In genomic region chr19:45793178-45793564, GRCh38 we compare ENCODE assay signal across 9 cellular contexts. TPM values are rescaled to one million over a fixed set of nuclear protein-coding genes. Genes with fewer than 3 reads are reported as not detected.
DNase-seq lines count a peak whose midpoint lies in the region; ATAC-seq and TF ChIP-seq lines count a peak whose summit lies in the region.
"Had no signal": no experiment of that assay in that cellular context is flagged by ENCODE, and none has a peak within 500 bp of the region (broad histone marks: within the 10 kb centered on the region; RNA-seq: fewer than 3 reads in every experiment).

No MANE protein-coding gene starts in this region.

- peak overlapping the region; percentile 61 to 93 (median 92) for H3K27ac Mint-ChIP-seq in CD4-positive, CD25-positive, alpha-beta regulatory T cell
- H3K27ac Mint-ChIP-seq in IgD-negative memory B cell (peak overlapping the region; percentile 89 to 98 (median 93)), neural progenitor cell (peak overlapping the region; percentile 95)

- intact Hi-C loops in breast epithelium (cut with DNase I; ENCODE audit: low total_unique reads) (no loop called here), posterior vena cava (cut with DNase I) (loop anchor here in 1 of 2 donors (10.0 kb wide), 1 partner anchor 78 kb away; no protein-coding TSS in a partner anchor)

- no peak for ATAC-seq in CD4-positive, CD25-positive, alpha-beta regulatory T cell (ENCODE audit: low read depth in 2 of 2)
- ATAC-seq in GM18520 (IDR thresholded peaks at IDR 0.05; ENCODE audit: unreplicated experiment) = no peak

- H3K4me2 ChIP-seq in neural progenitor cell = peak overlapping the region; percentile 46

- peak overlapping the region; percentile 86 to 90 (median 90) for H3K4me3 Mint-ChIP-seq in CD4-positive, CD25-positive, alpha-beta regulatory T cell
- peak overlapping the region; percentile 79 to 95 (median 87) for H3K4me3 Mint-ChIP-seq in IgD-negative memory B cell
- peak overlapping the region; percentile 87 for H3K4me3 Mint-ChIP-seq in neural progenitor cell

- peaks cover 3% of the 10 kb centered on the region for H3K27me3 ChIP-seq in CD4-positive, CD25-positive, alpha-beta regulatory T cell (ENCODE audit: control insufficient read depth, insufficient read depth, low read length)
- no peaks in the 10 kb centered on the region for H3K27me3 ChIP-seq in breast epithelium
- H3K27me3 ChIP-seq in neural progenitor cell = no peaks in the 10 kb centered on the region

- peaks cover 4% of the 10 kb centered on the region for H3F3A ChIP-seq in neural progenitor cell (ENCODE audit: low read depth)

- peaks cover 25% of the 10 kb centered on the region for H3K4me1 ChIP-seq in CD4-positive, CD25-positive, alpha-beta regulatory T cell (ENCODE audit: control insufficient read depth, insufficient read depth, low read length, poor library complexity, severe bottlenecking)
- peaks cover 0 to 9% of the 10 kb centered on the region in 2 donors for H3K4me1 ChIP-seq in breast epithelium
- peaks cover 9% of the 10 kb centered on the region for H3K4me1 ChIP-seq in neural progenitor cell

- no peak for DNase-seq in CD4-positive, CD25-positive, alpha-beta regulatory T cell
- DNase-seq in breast epithelium (ENCODE audit: low spot score in 2 of 2) (no peak), neural progenitor cell (ENCODE audit: low spot score) (no peak), posterior vena cava (ENCODE audit: low spot score) (no peak), iPS-NIHi7 (ENCODE audit: extremely low spot score) (no peak), COLO829 (ENCODE audit: low spot score) (no peak)

- peaks cover 6% of the 10 kb centered on the region for H3K36me3 ChIP-seq in CD4-positive, CD25-positive, alpha-beta regulatory T cell (ENCODE audit: control insufficient read depth, insufficient read depth, low read length)
- H3K36me3 ChIP-seq in breast epithelium (no peaks in the 10 kb centered on the region), neural progenitor cell (no peaks in the 10 kb centered on the region)

- H3K4me1 Mint-ChIP-seq in CD4-positive, CD25-positive, alpha-beta regulatory T cell = peaks cover 7 to 42% (median 29%) of the 10 kb centered on the region in 4 donors
- H3K4me1 Mint-ChIP-seq in IgD-negative memory B cell (peaks cover 24 to 29% (median 25%) of the 10 kb centered on the region in 3 donors), neural progenitor cell (peaks cover 32% of the 10 kb centered on the region)

- H3K79me2 ChIP-seq in neural progenitor cell (ENCODE audit: low read depth) = peaks cover 28% of the 10 kb centered on the region

- H3K4me3 ChIP-seq in CD4-positive, CD25-positive, alpha-beta regulatory T cell (ENCODE audit: low read depth, low read length) = peak overlapping the region; percentile 66
- H3K4me3 ChIP-seq in breast epithelium (peak overlapping the region in 2 of 3 donors; percentile 74 to 86), neural progenitor cell (no peak overlapping the region)

- H2AFZ ChIP-seq in neural progenitor cell (replicated peaks) = peak overlapping the region; percentile 37

- H3K36me3 Mint-ChIP-seq in CD4-positive, CD25-positive, alpha-beta regulatory T cell = peaks cover 13% of the 10 kb centered on the region
- H3K36me3 Mint-ChIP-seq in IgD-negative memory B cell (peaks cover 5% of the 10 kb centered on the region), neural progenitor cell (peaks cover 16% of the 10 kb centered on the region)

- peak overlapping the region; percentile 61 for H3K27ac ChIP-seq in CD4-positive, CD25-positive, alpha-beta regulatory T cell (ENCODE audit: insufficient read depth, low read length, poor library complexity, severe bottlenecking)
- H3K27ac ChIP-seq in breast epithelium (peak overlapping the region; percentile 62 to 66), neural progenitor cell (no peak overlapping the region)

- peaks cover 15% of the 10 kb centered on the region for H3K27me3 Mint-ChIP-seq in CD4-positive, CD25-positive, alpha-beta regulatory T cell
- H3K27me3 Mint-ChIP-seq in IgD-negative memory B cell = peaks cover 7% of the 10 kb centered on the region
- peaks cover 14% of the 10 kb centered on the region for H3K27me3 Mint-ChIP-seq in neural progenitor cell (ENCODE audit: insufficient read depth, low read depth)

- H3K9me3 Mint-ChIP-seq in CD4-positive, CD25-positive, alpha-beta regulatory T cell = peaks cover 0 to 2% (median 0%) of the 10 kb centered on the region in 7 donors
- H3K9me3 Mint-ChIP-seq in IgD-negative memory B cell = no peaks in the 10 kb centered on the region
- H3K9me3 Mint-ChIP-seq in neural progenitor cell = no peaks in the 10 kb centered on the region

- peaks cover 14% of the 10 kb centered on the region for H4K20me1 ChIP-seq in neural progenitor cell (ENCODE audit: low read depth)

- TF ChIP-seq POLR2A in breast epithelium (IDR thresholded peaks at IDR 0.05) = no peak

- H3K9ac ChIP-seq in neural progenitor cell = no peak overlapping the region

- no peaks in the 10 kb centered on the region for H3K9me3 ChIP-seq in CD4-positive, CD25-positive, alpha-beta regulatory T cell (ENCODE audit: control insufficient read depth in 2 of 2, low read length in 2 of 2)
- H3K9me3 ChIP-seq in breast epithelium (no peaks in the 10 kb centered on the region), neural progenitor cell (ENCODE audit: low read depth) (no peaks in the 10 kb centered on the region)

- TF ChIP-seq CTCF in breast epithelium (IDR thresholded peaks at IDR 0.05) (no peak), neural progenitor cell (IDR thresholded peaks at IDR 0.05) (no peak)

RNA-seq across cellular contexts. Expression of gene DMWD, which starts 0.5 kb away (rescaled TPM):
- 63.8 TPM for total RNA-seq in CD4-positive, CD25-positive, alpha-beta regulatory T cell
- polyA plus RNA-seq in CD4-positive, CD25-positive, alpha-beta regulatory T cell = 10 to 100 TPM; 13.5 to 18.3 (median 15.7) TPM
- 16.7 TPM for polyA plus RNA-seq in IgD-negative memory B cell
- 10 to 100 TPM; 24.2 to 31.1 (median 29.3) TPM for total RNA-seq in breast epithelium
- total RNA-seq in neural progenitor cell (ENCODE audit: low replicate concordance) = 22.8 and 50.3 TPM in 2 replicates
- 10 to 100 TPM; 50.9 to 61.1 TPM for total RNA-seq in posterior vena cava

RNA-seq across cellular contexts. Expression of gene DMPK, which starts 10.9 kb away (rescaled TPM):
- 68.1 TPM for total RNA-seq in CD4-positive, CD25-positive, alpha-beta regulatory T cell
- 1 to 10 TPM in 3 of 4 donors, under 1 TPM in 1; 0.61 to 1.6 (median 1.5) TPM for polyA plus RNA-seq in CD4-positive, CD25-positive, alpha-beta regulatory T cell
- 1.6 TPM for polyA plus RNA-seq in IgD-negative memory B cell
- total RNA-seq in breast epithelium = 10 to 100 TPM; 16.0 to 25.6 (median 24.5) TPM
- total RNA-seq in neural progenitor cell (ENCODE audit: low replicate concordance) = 5.5 and 33.2 TPM in 2 replicates
- total RNA-seq in posterior vena cava = 100 to 1,000 TPM; 218 to 281 TPM

RNA-seq across cellular contexts. Expression of gene RSPH6A, which starts 21.9 kb away (rescaled TPM):
- 0.20 TPM for total RNA-seq in CD4-positive, CD25-positive, alpha-beta regulatory T cell
- not detected for polyA plus RNA-seq in CD4-positive, CD25-positive, alpha-beta regulatory T cell
- not detected for polyA plus RNA-seq in IgD-negative memory B cell
- total RNA-seq in breast epithelium (under 1 TPM in 1 of 3 donors, not detected in 2; 0.15 TPM), neural progenitor cell (ENCODE audit: low replicate concordance) (0.22 TPM in 1 of 2 replicates, not detected in the other), posterior vena cava (not detected)
- total RNA-seq: subcutaneous adipose tissue had no signal

RNA-seq across cellular contexts. Expression of gene SIX5, which starts 24.1 kb away (rescaled TPM):
- 1.3 TPM for total RNA-seq in CD4-positive, CD25-positive, alpha-beta regulatory T cell
- under 1 TPM in 3 of 4 donors, not detected in 1; 0.17 to 0.31 (median 0.20) TPM for polyA plus RNA-seq in CD4-positive, CD25-positive, alpha-beta regulatory T cell
- polyA plus RNA-seq in IgD-negative memory B cell = 0.41 TPM
- 10 to 100 TPM in 2 of 3 donors, 1 to 10 TPM in 1; 8.6 to 11.8 (median 11.8) TPM for total RNA-seq in breast epithelium
- 8.1 and 50.8 TPM in 2 replicates for total RNA-seq in neural progenitor cell (ENCODE audit: low replicate concordance)
- 10 to 100 TPM; 14.9 to 22.4 TPM for total RNA-seq in posterior vena cava

RNA-seq across cellular contexts. Expression of gene MEIOSIN, which starts 59.9 kb away (rescaled TPM):
- total RNA-seq in CD4-positive, CD25-positive, alpha-beta regulatory T cell = not detected
- polyA plus RNA-seq in CD4-positive, CD25-positive, alpha-beta regulatory T cell = not detected
- polyA plus RNA-seq in IgD-negative memory B cell = not detected
- total RNA-seq in breast epithelium = not detected
- total RNA-seq in neural progenitor cell (ENCODE audit: low replicate concordance) = 0.06 TPM in 1 of 2 replicates, not detected in the other
- not detected for total RNA-seq in posterior vena cava
- total RNA-seq: subcutaneous adipose tissue had no signal
